22 cellular contexts compared by ENCODE assay signal in the genomic region with DNA sequence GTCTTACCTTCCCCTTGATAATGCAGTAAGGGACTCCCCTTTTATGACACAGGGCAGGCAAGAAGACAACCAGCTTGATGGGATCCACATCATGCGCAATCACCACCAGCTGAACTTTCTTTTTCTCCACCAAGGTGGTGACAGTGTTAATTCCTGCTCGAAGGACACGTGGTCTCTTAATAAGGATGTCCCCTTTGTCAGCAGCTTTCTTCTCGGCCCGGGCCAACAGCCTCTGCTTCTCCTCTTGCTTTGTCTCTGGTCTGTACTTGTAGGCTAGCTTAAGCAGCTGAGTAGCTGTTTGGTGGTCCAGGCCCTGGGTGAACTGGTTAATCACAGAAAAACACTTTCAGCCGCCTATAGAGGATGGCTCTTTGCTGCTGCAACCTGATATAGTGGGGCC.
"Had no signal": no experiment of that assay in that cellular context is flagged by ENCODE, and none has a peak within 500 bp of the region (broad histone marks: within the 10 kb centered on the region; RNA-seq: fewer than 3 reads in every experiment).

No MANE protein-coding gene starts in this region.

- H3K4me3 Mint-ChIP-seq: mesothelial cell of epicardium; naive B cell; natural killer cell; stimulated activated naive CD8-positive, alpha-beta T cell treated with anti-CD3 and anti-CD28 coated beads, Interleukin-15, Interleukin-2, amounts not matched to agents 100 ng/mL and 50 ng/mL, for 24 hours had no signal

- H3K27me3 ChIP-seq: heart left ventricle, right atrium auricular region, right lobe of liver, suprapubic skin, tibial artery, uterus had no signal

- H3K27ac ChIP-seq: heart left ventricle, left ventricle myocardium inferior, parathyroid adenoma, right atrium auricular region, right lobe of liver, suprapubic skin, thoracic aorta, tibial artery, uterus had no signal

- H3K4me1 ChIP-seq: parathyroid adenoma, right atrium auricular region, right lobe of liver, suprapubic skin, tibial artery, uterus had no signal

- H3K4me1 Mint-ChIP-seq: mesothelial cell of epicardium had no signal

- H3K36me3 ChIP-seq: right lobe of liver, uterus had no signal

- DNase-seq: heart left ventricle; hypothalamus; islet precursor cell; left ventricle myocardium inferior; naive B cell; natural killer cell; nucleus accumbens; right lobe of liver; stimulated activated CD4-positive, alpha-beta T cell treated with anti-CD3 and anti-CD28 coated beads, Interleukin-1b, Interleukin-23, amount 100 ng/mL, for 48 hours; stimulated activated CD4-positive, alpha-beta T cell treated with anti-CD3 and anti-CD28 coated beads, Interleukin-2, amount 100 ng/mL, for 48 hours; stimulated activated naive CD4-positive, alpha-beta T cell; tibial artery; trophoblast cell; uterus had no signal

- H3K27ac Mint-ChIP-seq: mesothelial cell of epicardium; natural killer cell; stimulated activated naive CD8-positive, alpha-beta T cell treated with anti-CD3 and anti-CD28 coated beads, Interleukin-15, Interleukin-2, amounts not matched to agents 100 ng/mL and 50 ng/mL, for 24 hours had no signal

- H3K9me3 ChIP-seq: left ventricle myocardium inferior, right atrium auricular region, right lobe of liver, thoracic aorta, tibial artery, uterus had no signal

- H3K4me3 ChIP-seq: heart left ventricle, left ventricle myocardium inferior, lung, right atrium auricular region, right lobe of liver, smooth muscle cell, suprapubic skin, thoracic aorta, tibial artery, uterus had no signal

- H3K27me3 Mint-ChIP-seq: naive B cell; stimulated activated naive CD8-positive, alpha-beta T cell treated with anti-CD3 and anti-CD28 coated beads, Interleukin-15, Interleukin-2, amounts not matched to agents 100 ng/mL and 50 ng/mL, for 24 hours had no signal

- ATAC-seq: heart left ventricle, right lobe of liver had no signal

- H3K9me3 Mint-ChIP-seq: natural killer cell; stimulated activated naive CD8-positive, alpha-beta T cell treated with anti-CD3 and anti-CD28 coated beads, Interleukin-15, Interleukin-2, amounts not matched to agents 100 ng/mL and 50 ng/mL, for 24 hours had no signal
